Comparison of ENCODE assay signal across 19 cellular contexts in the genomic region with DNA sequence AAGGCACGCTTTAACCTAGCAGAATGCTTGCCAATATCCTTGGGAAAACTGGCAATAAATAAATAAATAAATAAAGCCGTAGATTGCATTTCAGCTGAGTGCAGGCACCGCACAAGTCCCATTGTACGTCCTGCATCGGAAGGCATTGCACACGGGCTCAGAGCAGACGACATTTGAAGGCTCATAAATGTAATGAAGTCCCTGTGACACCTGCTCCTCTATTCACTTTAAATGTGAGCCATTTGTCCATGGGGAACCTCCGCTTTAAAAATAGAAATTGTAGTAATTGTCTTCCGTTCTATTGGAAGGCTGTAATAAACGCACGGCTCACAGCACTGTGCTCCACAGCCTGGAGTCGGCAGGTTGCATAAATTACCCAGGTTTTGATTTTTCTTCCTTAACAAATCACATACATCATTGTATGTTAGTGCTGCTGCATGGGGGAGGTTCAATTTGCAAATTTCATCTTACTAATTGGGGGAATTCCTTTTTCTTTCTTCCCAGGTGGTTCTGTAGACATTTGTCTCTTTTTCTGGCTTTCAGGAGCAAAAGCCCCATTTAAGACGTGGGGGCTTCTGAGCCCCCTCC. TPM values are rescaled to one million over a fixed set of nuclear protein-coding genes. Genes with fewer than 3 reads are reported as not detected.
"Had no signal": no experiment of that assay in that cellular context is flagged by ENCODE, and none has a peak within 500 bp of the region (broad histone marks: within the 10 kb centered on the region; RNA-seq: fewer than 3 reads in every experiment).

No MANE protein-coding gene starts in this region.

- ATAC-seq: activated T-cell treated with anti-CD3 and anti-CD28 coated beads, Interleukin-2, amount 50 U/mL, for 4 hours; pancreas; stimulated activated naive CD8-positive, alpha-beta T cell treated with anti-CD3 and anti-CD28 coated beads, Interleukin-15, amount 100 ng/mL, for 72 hours; WTC11 had no signal

- DNase-seq: activated CD4-positive, alpha-beta memory T cell treated with anti-CD3 and anti-CD28 coated beads, Interleukin-2, amount 10 ng/mL, durations not matched to agents 7 days and 5 days; activated CD4-positive, alpha-beta T cell treated with anti-CD3 and anti-CD28 coated beads for 4 hours; activated effector memory CD4-positive, alpha-beta T cell treated with Interleukin-2 at 50 U/mL for 16 hours; activated T-cell treated with anti-CD3 and anti-CD28 coated beads, Interleukin-2, amount 50 U/mL, for 4 hours; adrenal gland; colonic mucosa; left ventricle myocardium inferior; naive B cell; pancreas; sigmoid colon; spleen; stimulated activated CD4-positive, alpha-beta T cell treated with anti-CD3 and anti-CD28 coated beads, Interleukin-1b, Interleukin-23, amount 100 ng/mL, for 48 hours; stimulated activated naive CD8-positive, alpha-beta T cell treated with anti-CD3 and anti-CD28 coated beads, Interleukin-15, amount 100 ng/mL, for 72 hours; testis had no signal

- H3K4me3 ChIP-seq: adrenal gland, colonic mucosa, esophagus muscularis mucosa, hepatocyte, left ventricle myocardium inferior, pancreas, sigmoid colon, spleen, testis had no signal

- H3K36me3 ChIP-seq: adrenal gland, colonic mucosa, esophagus muscularis mucosa, left ventricle myocardium inferior, pancreas, sigmoid colon, spleen had no signal

- H3K9me3 ChIP-seq: adrenal gland, colonic mucosa, esophagus muscularis mucosa, left ventricle myocardium inferior, pancreas, sigmoid colon, spleen, testis had no signal

- H3K27me3 ChIP-seq: adrenal gland, colonic mucosa, hepatocyte, pancreas, testis had no signal

- H3K27ac ChIP-seq: adrenal gland, colonic mucosa, esophagus muscularis mucosa, hepatocyte, left ventricle myocardium inferior, pancreas, sigmoid colon, spleen, testis had no signal

- H3K4me1 ChIP-seq: adrenal gland, colonic mucosa, esophagus muscularis mucosa, left ventricle myocardium inferior, pancreas, sigmoid colon, spleen, testis had no signal

RNA-seq across cellular contexts. Expression of a gene that starts 32.7 kb away (rescaled TPM):
- total RNA-seq: activated CD4-positive, alpha-beta memory T cell treated with anti-CD3 and anti-CD28 coated beads, Interleukin-2, amount 10 ng/mL, durations not matched to agents 7 days and 5 days; activated T-cell treated with anti-CD3 and anti-CD28 coated beads, Interleukin-2, amount 50 U/mL, for 4 hours; cardiac septum; esophagus muscularis mucosa; mononuclear cell had no signal
